ENCODE assay signal across 33 cellular contexts in genomic region chr21:33835920-33836319, GRCh38.
"Had no signal": no experiment of that assay in that cellular context is flagged by ENCODE, and none has a peak within 500 bp of the region (broad histone marks: within the 10 kb centered on the region; RNA-seq: fewer than 3 reads in every experiment).

No MANE protein-coding gene starts in this region.

- H3K36me3 ChIP-seq: MG63 had no signal

- H3K27me3 ChIP-seq: MG63 had no signal

- H3K4me2 ChIP-seq: KMS-11 had no signal

- DNase-seq: Karpas-422, Kasumi-1, KG1, MG63, MM.1S, MV-4-11, NCI-H1048, NCI-H1092, NCI-H1092 treated with DMSO at 0.1 percent for 48 hours, NCI-H1105, NCI-H1105 treated with DMSO at 0.1 percent for 48 hours, NCI-H1417, NCI-H1417 treated with DMSO at 0.1 percent for 48 hours, NCI-H1436, NCI-H1436 treated with DMSO at 0.1 percent for 48 hours, NCI-H146, NCI-H1694, NCI-H1694 treated with DMSO at 0.1 percent for 48 hours, NCI-H187, NCI-H187 treated with DMSO at 0.1 percent for 48 hours, NCI-H1930, NCI-H2081, NCI-H2081 treated with DMSO at 0.1 percent for 48 hours, NCI-H2107, NCI-H2171, NCI-H2171 treated with DMSO at 0.1 percent for 48 hours, NCI-H2227 treated with DMSO at 0.1 percent for 48 hours, NCI-H226, NCI-H345, NCI-H446, NCI-H446 treated with DMSO at 0.1 percent for 48 hours, NCI-H510A had no signal

- H3K9ac ChIP-seq: KMS-11 had no signal

- H3K9me3 ChIP-seq: MG63 had no signal

- H3K27ac ChIP-seq: KMS-11 had no signal

- H3K4me3 ChIP-seq: MG63 had no signal
